Comparison of ENCODE assay signal across 1 cellular context in the genomic region with DNA sequence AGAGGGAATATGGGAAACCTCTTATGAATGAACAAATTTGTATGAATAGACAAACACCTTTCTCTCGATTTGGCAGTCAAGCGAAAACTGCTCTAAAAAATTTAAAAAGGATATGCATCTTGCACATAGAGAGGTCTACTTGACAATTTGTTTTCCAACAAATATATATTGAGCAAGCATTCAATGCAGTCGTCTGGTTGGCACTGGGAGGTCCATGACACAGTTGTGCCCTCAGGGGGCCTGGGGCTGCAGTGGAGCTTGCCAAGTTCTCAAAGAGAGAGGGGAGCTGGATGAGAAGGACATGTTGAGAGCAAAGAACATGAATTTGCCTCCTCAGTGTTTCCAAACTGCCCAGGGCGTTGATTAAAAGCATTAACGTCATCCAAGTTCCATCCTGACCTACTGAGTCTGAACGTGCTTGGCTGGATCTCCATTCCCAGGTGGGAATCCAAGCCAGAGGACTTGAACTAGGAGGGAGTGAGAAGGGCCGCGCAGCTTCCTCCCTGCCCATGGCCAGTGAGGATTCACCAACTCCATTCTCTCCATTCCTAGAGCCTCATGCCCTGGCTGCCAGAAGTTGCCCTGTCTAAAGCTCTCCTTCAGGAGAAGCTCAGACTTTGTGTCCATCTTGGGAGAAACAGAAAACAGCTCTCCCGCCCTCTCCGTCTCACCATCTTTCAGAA.
TF ChIP-seq lines count a peak whose summit lies in the region.

No MANE protein-coding gene starts in this region.

TF ChIP-seq in H1, 55 proteins besides CTCF, POLR2A, EP300 and RAD21 (continued from another document):
- TF ChIP-seq NANOG (IDR thresholded peaks at IDR 0.05; ENCODE audit: insufficient read depth, low read depth, low read length, poor library complexity, severe bottlenecking) (no peak), TAF1 (IDR thresholded peaks at IDR 0.05; ENCODE audit: low read depth, low read length) (no peak), POLR2AphosphoS5 (IDR thresholded peaks at IDR 0.05; ENCODE audit: low read depth, low read length) (no peak), MAFK (IDR thresholded peaks at IDR 0.05; ENCODE audit: low read depth, low read length) (no peak), SRF (IDR thresholded peaks at IDR 0.05; ENCODE audit: low read depth, low read length) (no peak), CTBP2 (IDR thresholded peaks at IDR 0.05; ENCODE audit: borderline replicate concordance, insufficient read depth, insufficient read length, low read length) (no peak), YY1 (IDR thresholded peaks at IDR 0.05; ENCODE audit: low read depth, low read length) (no peak), CREB1 (IDR thresholded peaks at IDR 0.05) (no peak)
- TF ChIP-seq, protein P1, sequence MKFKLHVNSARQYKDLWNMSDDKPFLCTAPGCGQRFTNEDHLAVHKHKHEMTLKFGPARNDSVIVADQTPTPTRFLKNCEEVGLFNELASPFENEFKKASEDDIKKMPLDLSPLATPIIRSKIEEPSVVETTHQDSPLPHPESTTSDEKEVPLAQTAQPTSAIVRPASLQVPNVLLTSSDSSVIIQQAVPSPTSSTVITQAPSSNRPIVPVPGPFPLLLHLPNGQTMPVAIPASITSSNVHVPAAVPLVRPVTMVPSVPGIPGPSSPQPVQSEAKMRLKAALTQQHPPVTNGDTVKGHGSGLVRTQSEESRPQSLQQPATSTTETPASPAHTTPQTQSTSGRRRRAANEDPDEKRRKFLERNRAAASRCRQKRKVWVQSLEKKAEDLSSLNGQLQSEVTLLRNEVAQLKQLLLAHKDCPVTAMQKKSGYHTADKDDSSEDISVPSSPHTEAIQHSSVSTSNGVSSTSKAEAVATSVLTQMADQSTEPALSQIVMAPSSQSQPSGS (IDR thresholded peaks at IDR 0.05; ENCODE audit: low read length) = no peak
